22 cellular contexts compared by ENCODE assay signal in the genomic region with DNA sequence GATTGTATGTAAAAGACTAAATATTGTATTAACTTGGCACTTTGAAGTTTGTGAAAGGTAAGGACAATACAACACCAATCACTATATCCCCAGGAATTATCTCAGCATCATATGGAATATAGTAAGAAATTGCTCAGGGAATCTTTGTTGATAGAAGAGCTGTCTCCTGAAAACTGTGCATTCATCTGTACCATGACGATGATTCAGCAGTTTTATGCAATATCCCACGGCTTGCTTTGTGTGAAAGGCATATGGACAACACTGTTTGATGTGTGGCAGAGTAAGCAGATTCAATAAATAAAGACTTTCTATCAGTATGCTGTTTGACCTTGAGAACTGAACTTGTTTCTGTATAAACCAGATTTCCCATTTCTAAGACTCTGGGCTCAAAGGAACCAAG.
"Had no signal": no experiment of that assay in that cellular context is flagged by ENCODE, and none has a peak within 500 bp of the region (broad histone marks: within the 10 kb centered on the region; RNA-seq: fewer than 3 reads in every experiment).

No MANE protein-coding gene starts in this region.

- DNase-seq: activated CD4-positive, alpha-beta T cell treated with anti-CD3 and anti-CD28 coated beads for 4 hours; activated CD4-positive, alpha-beta T cell treated with anti-CD3 and anti-CD28 coated beads, Interleukin-2, amount 50 U/mL, for 4 hours; activated CD4-positive, CD25-positive, alpha-beta regulatory T cell; activated CD8-positive, alpha-beta memory T cell treated with anti-CD3 and anti-CD28 coated beads for 24 hours; activated effector memory CD4-positive, alpha-beta T cell treated with Interleukin-2 at 50 U/mL for 16 hours; activated naive CD4-positive, alpha-beta T cell treated with anti-CD3 and anti-CD28 coated beads for 36 hours; activated naive CD8-positive, alpha-beta T cell treated with anti-CD3 and anti-CD28 coated beads for 36 hours; adrenal gland; aorta; body of pancreas; foreskin melanocyte; left ventricle myocardium superior; posterior cingulate gyrus; stimulated activated CD4-positive, alpha-beta T cell treated with anti-CD3 and anti-CD28 coated beads, Interleukin-12 subunit alpha, Interleukin-12 subunit beta, amount 100 ng/mL, for 4 hours; stimulated activated CD4-positive, alpha-beta T cell treated with anti-CD3 and anti-CD28 coated beads, Interleukin-4, amount 100 ng/mL, for 1 hour; T-helper 2 cell; uterus had no signal

- H3K4me3 Mint-ChIP-seq: activated naive CD4-positive, alpha-beta T cell treated with anti-CD3 and anti-CD28 coated beads for 36 hours; activated naive CD8-positive, alpha-beta T cell treated with anti-CD3 and anti-CD28 coated beads for 36 hours; nephron; stimulated activated naive CD8-positive, alpha-beta T cell treated with anti-CD3 and anti-CD28 coated beads, Interleukin-15, Interleukin-2, amounts not matched to agents 100 ng/mL and 50 ng/mL, for 24 hours; type B pancreatic cell had no signal

- H3K27me3 Mint-ChIP-seq: activated naive CD8-positive, alpha-beta T cell treated with anti-CD3 and anti-CD28 coated beads for 36 hours; stimulated activated naive CD8-positive, alpha-beta T cell treated with anti-CD3 and anti-CD28 coated beads, Interleukin-15, Interleukin-2, amounts not matched to agents 100 ng/mL and 50 ng/mL, for 24 hours; type B pancreatic cell had no signal

- H3K9me3 ChIP-seq: adrenal gland, body of pancreas, thoracic aorta, uterus had no signal

- H3K4me3 ChIP-seq: adrenal gland, body of pancreas, skin epidermis, thoracic aorta, uterus had no signal

- H3K9me3 Mint-ChIP-seq: activated naive CD4-positive, alpha-beta T cell treated with anti-CD3 and anti-CD28 coated beads for 36 hours; activated naive CD8-positive, alpha-beta T cell treated with anti-CD3 and anti-CD28 coated beads for 36 hours; nephron; stimulated activated naive CD8-positive, alpha-beta T cell treated with anti-CD3 and anti-CD28 coated beads, Interleukin-15, Interleukin-2, amounts not matched to agents 100 ng/mL and 50 ng/mL, for 24 hours; type B pancreatic cell had no signal

- H3K4me1 Mint-ChIP-seq: activated naive CD8-positive, alpha-beta T cell treated with anti-CD3 and anti-CD28 coated beads for 36 hours; nephron had no signal

- H3K27ac ChIP-seq: adrenal gland, body of pancreas, skin epidermis, uterus had no signal

- H3K27ac Mint-ChIP-seq: activated naive CD4-positive, alpha-beta T cell treated with anti-CD3 and anti-CD28 coated beads for 36 hours; activated naive CD8-positive, alpha-beta T cell treated with anti-CD3 and anti-CD28 coated beads for 36 hours; nephron; stimulated activated naive CD8-positive, alpha-beta T cell treated with anti-CD3 and anti-CD28 coated beads, Interleukin-15, Interleukin-2, amounts not matched to agents 100 ng/mL and 50 ng/mL, for 24 hours; type B pancreatic cell had no signal

- H3K4me1 ChIP-seq: adrenal gland, body of pancreas, uterus had no signal

- H3K27me3 ChIP-seq: adrenal gland, body of pancreas, uterus had no signal

- H3K36me3 ChIP-seq: adrenal gland, thoracic aorta, uterus had no signal

- H3K36me3 Mint-ChIP-seq: type B pancreatic cell had no signal
